In genomic region chr5:179370490-179371122, GRCh38 we compare ENCODE assay signal across 21 cellular contexts. TPM values are rescaled to one million over a fixed set of nuclear protein-coding genes. Genes with fewer than 3 reads are reported as not detected.
"Had no signal": no experiment of that assay in that cellular context is flagged by ENCODE, and none has a peak within 500 bp of the region (broad histone marks: within the 10 kb centered on the region; RNA-seq: fewer than 3 reads in every experiment).

No MANE protein-coding gene starts in this region.

- H3K27me3 Mint-ChIP-seq: activated CD4-positive, alpha-beta memory T cell treated with anti-CD3 and anti-CD28 coated beads for 36 hours; activated naive CD8-positive, alpha-beta T cell treated with anti-CD3 and anti-CD28 coated beads, Interleukin-2, amount 10 ng/mL, durations not matched to agents 7 days and 5 days; stimulated activated naive CD8-positive, alpha-beta T cell treated with anti-CD3 and anti-CD28 coated beads, Interleukin-15, Interleukin-2, amounts not matched to agents 100 ng/mL and 50 ng/mL, for 24 hours had no signal

- DNase-seq: activated CD4-positive, alpha-beta memory T cell treated with anti-CD3 and anti-CD28 coated beads for 36 hours; activated CD4-positive, alpha-beta T cell treated with anti-CD3 and anti-CD28 coated beads for 1 hour; activated naive CD4-positive, alpha-beta T cell treated with Interleukin-2 at 50 U/mL for 16 hours; activated naive CD8-positive, alpha-beta T cell treated with anti-CD3 and anti-CD28 coated beads, Interleukin-2, amount 10 ng/mL, durations not matched to agents 7 days and 5 days; activated T-cell treated with anti-CD3 and anti-CD28 coated beads for 4 hours; body of pancreas; central memory CD4-positive, alpha-beta T cell; erythroblast; gastrocnemius medialis; kidney glomerular epithelial cell; left ventricle myocardium inferior; mesenchymal stem cell; retina; SW 1271; T-helper 2 cell; trophoblast cell; WERI-Rb-1 had no signal

- H3K4me3 Mint-ChIP-seq: activated CD4-positive, alpha-beta memory T cell treated with anti-CD3 and anti-CD28 coated beads for 36 hours; activated naive CD8-positive, alpha-beta T cell treated with anti-CD3 and anti-CD28 coated beads, Interleukin-2, amount 10 ng/mL, durations not matched to agents 7 days and 5 days; activated T-helper 1 cell treated with anti-CD3 and anti-CD28 coated beads, Interleukin-12 subunit alpha, Interleukin-12 subunit beta, Interleukin-2, Interleukin-4 antibody, amounts not matched to agents 30 ng/mL and 10 ng/mL and 1 ng/mL, durations not matched to agents 14 hours and 24 hours and 36 hours; naive thymus-derived CD8-positive, alpha-beta T cell; stimulated activated naive CD8-positive, alpha-beta T cell treated with anti-CD3 and anti-CD28 coated beads, Interleukin-15, Interleukin-2, amounts not matched to agents 100 ng/mL and 50 ng/mL, for 24 hours had no signal

- ATAC-seq: body of pancreas; gastrocnemius medialis; heart left ventricle; naive thymus-derived CD8-positive, alpha-beta T cell had no signal

- H3K4me1 Mint-ChIP-seq: activated naive CD8-positive, alpha-beta T cell treated with anti-CD3 and anti-CD28 coated beads, Interleukin-2, amount 10 ng/mL, durations not matched to agents 7 days and 5 days had no signal

- H3K27ac Mint-ChIP-seq: activated CD4-positive, alpha-beta memory T cell treated with anti-CD3 and anti-CD28 coated beads for 36 hours; activated naive CD8-positive, alpha-beta T cell treated with anti-CD3 and anti-CD28 coated beads, Interleukin-2, amount 10 ng/mL, durations not matched to agents 7 days and 5 days; activated T-helper 1 cell treated with anti-CD3 and anti-CD28 coated beads, Interleukin-12 subunit alpha, Interleukin-12 subunit beta, Interleukin-2, Interleukin-4 antibody, amounts not matched to agents 30 ng/mL and 10 ng/mL and 1 ng/mL, durations not matched to agents 14 hours and 24 hours and 36 hours; naive thymus-derived CD8-positive, alpha-beta T cell; stimulated activated naive CD8-positive, alpha-beta T cell treated with anti-CD3 and anti-CD28 coated beads, Interleukin-15, Interleukin-2, amounts not matched to agents 100 ng/mL and 50 ng/mL, for 24 hours had no signal

- H3K9me3 Mint-ChIP-seq: activated CD4-positive, alpha-beta memory T cell treated with anti-CD3 and anti-CD28 coated beads for 36 hours; activated naive CD8-positive, alpha-beta T cell treated with anti-CD3 and anti-CD28 coated beads, Interleukin-2, amount 10 ng/mL, durations not matched to agents 7 days and 5 days; activated T-helper 1 cell treated with anti-CD3 and anti-CD28 coated beads, Interleukin-12 subunit alpha, Interleukin-12 subunit beta, Interleukin-2, Interleukin-4 antibody, amounts not matched to agents 30 ng/mL and 10 ng/mL and 1 ng/mL, durations not matched to agents 14 hours and 24 hours and 36 hours; naive thymus-derived CD8-positive, alpha-beta T cell; stimulated activated naive CD8-positive, alpha-beta T cell treated with anti-CD3 and anti-CD28 coated beads, Interleukin-15, Interleukin-2, amounts not matched to agents 100 ng/mL and 50 ng/mL, for 24 hours had no signal

- H3K36me3 Mint-ChIP-seq: activated CD4-positive, alpha-beta memory T cell treated with anti-CD3 and anti-CD28 coated beads for 36 hours; activated naive CD8-positive, alpha-beta T cell treated with anti-CD3 and anti-CD28 coated beads, Interleukin-2, amount 10 ng/mL, durations not matched to agents 7 days and 5 days; naive thymus-derived CD8-positive, alpha-beta T cell had no signal

RNA-seq across cellular contexts. Expression of gene ADAMTS2, which starts 25.3 kb away (rescaled TPM):
- total RNA-seq: activated CD4-positive, alpha-beta memory T cell treated with anti-CD3 and anti-CD28 coated beads for 36 hours; activated naive CD8-positive, alpha-beta T cell treated with anti-CD3 and anti-CD28 coated beads, Interleukin-2, amount 10 ng/mL, durations not matched to agents 7 days and 5 days; activated T-helper 1 cell treated with anti-CD3 and anti-CD28 coated beads, Interleukin-12 subunit alpha, Interleukin-12 subunit beta, Interleukin-2, Interleukin-4 antibody, amounts not matched to agents 30 ng/mL and 10 ng/mL and 1 ng/mL, durations not matched to agents 14 hours and 24 hours and 36 hours; naive thymus-derived CD8-positive, alpha-beta T cell had no signal
